Comparison of ENCODE assay signal across 8 cellular contexts in the genomic region with DNA sequence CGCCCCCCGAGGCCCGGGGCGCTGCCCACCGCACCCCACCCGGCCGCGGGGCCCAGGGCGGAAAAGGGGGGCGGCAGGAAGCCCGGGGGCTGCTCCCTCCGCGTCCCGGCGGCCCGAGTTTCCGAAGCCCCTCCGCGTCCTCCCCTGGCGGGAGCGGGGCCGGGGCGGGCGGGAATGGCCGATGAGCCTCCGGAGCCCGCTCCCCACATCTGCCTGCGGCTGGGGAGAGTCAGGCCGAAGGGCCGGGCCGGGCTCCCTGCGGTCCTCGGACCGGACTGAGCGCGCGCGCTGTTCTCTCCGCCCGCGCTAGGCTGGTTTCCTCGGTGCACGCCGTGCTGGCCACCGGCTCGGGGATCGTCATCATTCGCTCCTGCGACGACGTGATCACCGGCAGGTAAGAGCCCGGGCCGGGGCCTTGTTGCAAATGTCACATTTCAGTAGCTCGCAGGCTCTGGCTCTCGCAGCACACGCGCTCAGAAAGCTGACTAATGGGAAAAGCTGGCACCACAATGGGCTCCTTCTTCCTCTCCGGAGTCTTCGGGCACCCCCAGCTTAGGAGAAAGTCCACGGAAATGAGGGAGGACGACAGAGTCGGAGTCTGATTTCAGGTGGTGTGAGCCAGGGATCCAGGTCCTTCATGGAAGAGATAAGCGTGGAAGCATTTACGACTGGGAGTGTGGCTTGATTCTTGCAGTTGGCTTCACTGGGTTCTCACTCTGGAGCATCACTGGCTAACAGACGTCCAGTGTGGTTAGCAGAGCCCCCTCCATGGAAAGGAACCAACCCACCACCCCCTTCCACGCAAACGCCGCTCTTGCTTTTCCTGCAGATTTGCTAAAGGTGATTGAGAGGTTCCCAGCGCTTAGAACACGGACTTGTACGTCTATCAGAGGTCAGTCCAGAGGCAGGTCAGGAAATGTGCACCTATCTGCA. TPM values are rescaled to one million over a fixed set of nuclear protein-coding genes. Genes with fewer than 3 reads are reported as not detected.
DNase-seq lines count a peak whose midpoint lies in the region; ATAC-seq and TF ChIP-seq lines count a peak whose summit lies in the region.

No MANE protein-coding gene starts in this region.

- H3K4ac ChIP-seq in mesenchymal stem cell (ENCODE audit: low read depth in 1 of 2, low read length in 2 of 2), result peak overlapping the region in 1 of 2 experiments; percentile 85

- POLR2A ChIA-PET in A673 (lab: Charles Lee; ENCODE audit: low non-redundant PET), result no interaction called here

- peak overlapping the region; percentile 93 for H3K27ac Mint-ChIP-seq in stimulated activated naive CD8-positive, alpha-beta T cell treated with anti-CD3 and anti-CD28 coated beads, Interleukin-15, Interleukin-2, amounts not matched to agents 100 ng/mL and 50 ng/mL, for 24 hours

- peak overlapping the region in 1 of 2 experiments; percentile 27 for H3K23ac ChIP-seq in mesenchymal stem cell (ENCODE audit: low read length in 2 of 2)

- TF ChIP-seq CTCF in A673 (conservative IDR thresholded peaks at IDR 0.05; ENCODE audit: low read depth, low read length), result no peak
- TF ChIP-seq CTCF in VCaP (conservative IDR thresholded peaks at IDR 0.05), result no peak

- peak overlapping the region; percentile 62 for H2BK120ac ChIP-seq in mesenchymal stem cell (ENCODE audit: low read depth, low read length)

- H2BK12ac ChIP-seq in mesenchymal stem cell (ENCODE audit: low read length in 2 of 2), result peak overlapping the region in 1 of 2 experiments; percentile 22

- H3K27me3 ChIP-seq in A673 (replicated peaks; ENCODE audit: insufficient read depth, low read depth, low read length, poor library complexity), result no peaks in the 10 kb centered on the region
- no peaks in the 10 kb centered on the region for H3K27me3 ChIP-seq in ectodermal cell (ENCODE audit: control insufficient read depth, insufficient read depth, low read length, poor library complexity, severe bottlenecking)
- no peaks in the 10 kb centered on the region for H3K27me3 ChIP-seq in mesenchymal stem cell (ENCODE audit: control insufficient read depth in 1 of 2, insufficient read depth in 1 of 2, low read length in 2 of 2)

- H3K36me3 Mint-ChIP-seq in stimulated activated naive CD8-positive, alpha-beta T cell treated with anti-CD3 and anti-CD28 coated beads, Interleukin-15, Interleukin-2, amounts not matched to agents 100 ng/mL and 50 ng/mL, for 24 hours (ENCODE audit: low read depth), result peaks cover 39% of the 10 kb centered on the region

- BruUV-seq in A673 (replicated peaks; lab: Mats Ljungman, UMichigan), result no TSS peak

- H3K4me3 ChIP-seq in A673 (ENCODE audit: low read depth, low read length, poor library complexity, severe bottlenecking), result peak overlapping the region; percentile 89
- peak overlapping the region; percentile 85 for H3K4me3 ChIP-seq in ectodermal cell (ENCODE audit: insufficient read depth, low read depth, low read length)
- peak overlapping the region; percentile 82 to 85 for H3K4me3 ChIP-seq in mesenchymal stem cell (ENCODE audit: insufficient read depth in 1 of 2, low read depth in 1 of 2, low read length in 2 of 2)

- H3K36me3 ChIP-seq in A673 (ENCODE audit: insufficient read depth, low read length, poor library complexity, severe bottlenecking) (peaks cover 30% of the 10 kb centered on the region), ectodermal cell (ENCODE audit: control insufficient read depth, insufficient read depth, low read length) (peaks cover 10% of the 10 kb centered on the region), mesenchymal stem cell (ENCODE audit: control insufficient read depth in 1 of 2, insufficient read depth in 2 of 2, low read depth in 1 of 2, low read length in 2 of 2) (peaks cover 4 to 27% of the 10 kb centered on the region in 2 experiments)

- no peak overlapping the region for H2AK5ac ChIP-seq in mesenchymal stem cell (ENCODE audit: low read length, severe bottlenecking)

- peak overlapping the region; percentile 68 for H2AFZ ChIP-seq in mesenchymal stem cell (ENCODE audit: low read depth, low read length)

- H3K14ac ChIP-seq in mesenchymal stem cell (ENCODE audit: low read length in 2 of 2), result peak overlapping the region; percentile 51 to 65

- ATAC-seq in GM18907 (IDR thresholded peaks at IDR 0.05; ENCODE audit: unreplicated experiment), result peak; percentile 32
- ATAC-seq in GM18861 (IDR thresholded peaks at IDR 0.05; ENCODE audit: unreplicated experiment), result no peak

- peaks cover 5% of the 10 kb centered on the region for H3K27me3 Mint-ChIP-seq in stimulated activated naive CD8-positive, alpha-beta T cell treated with anti-CD3 and anti-CD28 coated beads, Interleukin-15, Interleukin-2, amounts not matched to agents 100 ng/mL and 50 ng/mL, for 24 hours

- peak overlapping the region; percentile 92 for H3K4me3 Mint-ChIP-seq in stimulated activated naive CD8-positive, alpha-beta T cell treated with anti-CD3 and anti-CD28 coated beads, Interleukin-15, Interleukin-2, amounts not matched to agents 100 ng/mL and 50 ng/mL, for 24 hours

- H4K91ac ChIP-seq in mesenchymal stem cell (ENCODE audit: low read length), result peak overlapping the region; percentile 90

- H2BK15ac ChIP-seq in mesenchymal stem cell (ENCODE audit: low read depth, poor library complexity, severe bottlenecking), result peak overlapping the region; percentile 91

- H3K4me1 Mint-ChIP-seq in stimulated activated naive CD8-positive, alpha-beta T cell treated with anti-CD3 and anti-CD28 coated beads, Interleukin-15, Interleukin-2, amounts not matched to agents 100 ng/mL and 50 ng/mL, for 24 hours (ENCODE audit: low read depth), result peaks cover 38% of the 10 kb centered on the region

- H3K9me3 ChIP-seq in A673 (ENCODE audit: low read depth, low read length, poor library complexity, severe bottlenecking) (no peaks in the 10 kb centered on the region), ectodermal cell (ENCODE audit: control insufficient read depth, low read length) (no peaks in the 10 kb centered on the region), mesenchymal stem cell (ENCODE audit: control insufficient read depth, low read length) (no peaks in the 10 kb centered on the region)

- H3K9ac ChIP-seq in mesenchymal stem cell (ENCODE audit: low read length), result peak overlapping the region; percentile 82

- CTCF ChIA-PET in A673 (lab: Charles Lee), result no interaction called here

- no peaks in the 10 kb centered on the region for H3K9me3 Mint-ChIP-seq in stimulated activated naive CD8-positive, alpha-beta T cell treated with anti-CD3 and anti-CD28 coated beads, Interleukin-15, Interleukin-2, amounts not matched to agents 100 ng/mL and 50 ng/mL, for 24 hours

- H3K4me2 ChIP-seq in mesenchymal stem cell (ENCODE audit: low read length, poor library complexity, severe bottlenecking), result peak overlapping the region; percentile 75

- peak overlapping the region; percentile 86 for H3K27ac ChIP-seq in A673 (ENCODE audit: low read depth, low read length, poor library complexity, severe bottlenecking)
- H3K27ac ChIP-seq in VCaP, result peak overlapping the region; percentile 98
- H3K27ac ChIP-seq in ectodermal cell (ENCODE audit: insufficient read depth, low read depth, low read length, poor library complexity, severe bottlenecking), result no peak overlapping the region
- peak overlapping the region; percentile 22 for H3K27ac ChIP-seq in mesenchymal stem cell (ENCODE audit: low read length, poor library complexity, severe bottlenecking)

- H3K79me1 ChIP-seq in mesenchymal stem cell (replicated peaks; ENCODE audit: low read length, poor library complexity, severe bottlenecking), result peaks cover 10% of the 10 kb centered on the region

- peak overlapping the region; percentile 95 to 98 for H3K18ac ChIP-seq in mesenchymal stem cell (ENCODE audit: low read depth in 1 of 2, low read length in 2 of 2)

- intact Hi-C loops in A673 (cut with micrococcal nuclease; ENCODE audit: unreplicated experiment), result no loop called here

- H2BK5ac ChIP-seq in mesenchymal stem cell (ENCODE audit: low read depth, low read length, poor library complexity, severe bottlenecking), result no peak overlapping the region

- 8% methylated on average over 72 of the region's 72 CpGs for WGBS in ectodermal cell, 2 experiments
- 6% methylated on average over 67 of the region's 72 CpGs for WGBS in mesenchymal stem cell

- peak; percentile 33 for DNase-seq in A673 (ENCODE audit: low spot score)
- peak; percentile 77 for DNase-seq in HK-2 (ENCODE audit: unreplicated experiment)
- peak; percentile 56 for DNase-seq in mesenchymal stem cell

- no peaks in the 10 kb centered on the region for H3K4me1 ChIP-seq in A673 (ENCODE audit: insufficient read depth, low read length, poor library complexity, severe bottlenecking)
- peaks cover 8% of the 10 kb centered on the region for H3K4me1 ChIP-seq in ectodermal cell (ENCODE audit: control insufficient read depth, insufficient read depth, low read length)
- peaks cover 12% of the 10 kb centered on the region for H3K4me1 ChIP-seq in mesenchymal stem cell (ENCODE audit: control insufficient read depth, insufficient read depth, low read depth, low read length)

- H4K8ac ChIP-seq in mesenchymal stem cell (ENCODE audit: low read length), result peak overlapping the region; percentile 79

RNA-seq across cellular contexts. Expression of a gene that starts 0.7 kb away (rescaled TPM):
- 38.7 and 49.2 TPM in 2 replicates for total RNA-seq in A673 (2021)
- polyA plus RNA-seq in ectodermal cell (2013, experiment 1 of 4), result 25.3 TPM
- 25.9 TPM for polyA plus RNA-seq in ectodermal cell (2013, experiment 2 of 4)
- 21.8 TPM for polyA plus RNA-seq in ectodermal cell (2013, experiment 3 of 4)
- 24.9 TPM for polyA plus RNA-seq in ectodermal cell (2013, experiment 4 of 4)
- 29.2 TPM for polyA plus RNA-seq in mesenchymal stem cell (2013, experiment 1 of 2)
- polyA plus RNA-seq in mesenchymal stem cell (2013, experiment 2 of 2), result 30.4 TPM

RNA-seq across cellular contexts. Expression of a gene that starts 18.4 kb away (rescaled TPM):
- total RNA-seq in A673 (2021), result 80.0 and 92.3 TPM in 2 replicates
- 27.0 TPM for polyA plus RNA-seq in ectodermal cell (2013, experiment 1 of 4)
- polyA plus RNA-seq in ectodermal cell (2013, experiment 2 of 4), result 41.1 TPM
- 32.6 TPM for polyA plus RNA-seq in ectodermal cell (2013, experiment 3 of 4)
- 37.4 TPM for polyA plus RNA-seq in ectodermal cell (2013, experiment 4 of 4)
- polyA plus RNA-seq in mesenchymal stem cell (2013, experiment 1 of 2), result 19.2 TPM
- polyA plus RNA-seq in mesenchymal stem cell (2013, experiment 2 of 2), result 19.3 TPM

RNA-seq across cellular contexts. Expression of a gene that starts 19.0 kb away (rescaled TPM):
- 58.7 and 66.3 TPM in 2 replicates for total RNA-seq in A673 (2021)
- polyA plus RNA-seq in ectodermal cell (2013, experiment 1 of 4), result 40.7 TPM
- polyA plus RNA-seq in ectodermal cell (2013, experiment 2 of 4), result 50.2 TPM
- polyA plus RNA-seq in ectodermal cell (2013, experiment 3 of 4), result 29.8 TPM
- 34.6 TPM for polyA plus RNA-seq in ectodermal cell (2013, experiment 4 of 4)
- polyA plus RNA-seq in mesenchymal stem cell (2013, experiment 1 of 2), result 6.4 TPM
- polyA plus RNA-seq in mesenchymal stem cell (2013, experiment 2 of 2), result 6.6 TPM

RNA-seq across cellular contexts. Expression of a gene that starts 49.0 kb away (rescaled TPM):
- total RNA-seq in A673 (2021), result 110 and 122 TPM in 2 replicates
- 90.3 TPM for polyA plus RNA-seq in ectodermal cell (2013, experiment 1 of 4)
- polyA plus RNA-seq in ectodermal cell (2013, experiment 2 of 4), result 94.1 TPM
- 57.1 TPM for polyA plus RNA-seq in ectodermal cell (2013, experiment 3 of 4)
- 62.1 TPM for polyA plus RNA-seq in ectodermal cell (2013, experiment 4 of 4)
- 35.2 TPM for polyA plus RNA-seq in mesenchymal stem cell (2013, experiment 1 of 2)
- 34.5 TPM for polyA plus RNA-seq in mesenchymal stem cell (2013, experiment 2 of 2)

RNA-seq across cellular contexts. Expression of a gene that starts 49.1 kb away (rescaled TPM):
- total RNA-seq in A673 (2021), result 38.5 and 39.5 TPM in 2 replicates
- polyA plus RNA-seq in ectodermal cell (2013, experiment 1 of 4), result 21.4 TPM
- polyA plus RNA-seq in ectodermal cell (2013, experiment 2 of 4), result 19.7 TPM
- polyA plus RNA-seq in ectodermal cell (2013, experiment 3 of 4), result 12.6 TPM
- polyA plus RNA-seq in ectodermal cell (2013, experiment 4 of 4), result 16.2 TPM
- 6.9 TPM for polyA plus RNA-seq in mesenchymal stem cell (2013, experiment 1 of 2)
- polyA plus RNA-seq in mesenchymal stem cell (2013, experiment 2 of 2), result 6.6 TPM
